ENCODE assay signal across 9 cellular contexts in genomic region chr17:48001657-48002056, GRCh38. TPM values are rescaled to one million over a fixed set of nuclear protein-coding genes. Genes with fewer than 3 reads are reported as not detected.
DNase-seq lines count a peak whose midpoint lies in the region; ATAC-seq and TF ChIP-seq lines count a peak whose summit lies in the region.
"Not testable (repeated sequence)": the region's sequence is repeated elsewhere in the genome, so short reads cannot be mapped to it uniquely, and the experiment has no call there.
"Had no signal": no experiment of that assay in that cellular context is flagged by ENCODE, and none has a peak within 500 bp of the region (broad histone marks: within the 10 kb centered on the region; RNA-seq: fewer than 3 reads in every experiment).

No MANE protein-coding gene starts in this region.

- H3K4me3 ChIP-seq in CD8-positive, alpha-beta memory T cell (ENCODE audit: low read length); PC-3 (ENCODE audit: low read length); left ventricle myocardium inferior; smooth muscle cell: not testable (repeated sequence)

- peaks cover 7 to 19% of the 10 kb centered on the region in 2 donors for H3K27me3 Mint-ChIP-seq in CD8-positive, alpha-beta memory T cell
- not testable (repeated sequence) for H3K27me3 Mint-ChIP-seq in mesothelial cell of epicardium (ENCODE audit: low read depth)

- not testable (repeated sequence) for ATAC-seq in PC-3, SK-N-SH treated with all-trans-retinoic acid at 6 μM for 48 hours

- H3K4me2 ChIP-seq in PC-3 (ENCODE audit: low read length), result not testable (repeated sequence)
- peak overlapping the region; percentile 81 for H3K4me2 ChIP-seq in smooth muscle cell

- H3K36me3 Mint-ChIP-seq in CD8-positive, alpha-beta memory T cell; mesothelial cell of epicardium: not testable (repeated sequence)

- not testable (repeated sequence) for H3K4me1 ChIP-seq in CD8-positive, alpha-beta memory T cell (ENCODE audit: insufficient read depth, low read length)
- H3K4me1 ChIP-seq in PC-3 (ENCODE audit: insufficient read depth, low read length), result peaks cover 54% of the 10 kb centered on the region
- peaks cover 13% of the 10 kb centered on the region for H3K4me1 ChIP-seq in left ventricle myocardium inferior
- H3K4me1 ChIP-seq in smooth muscle cell (ENCODE audit: low read depth), result peaks cover 62% of the 10 kb centered on the region

- H3K9ac ChIP-seq in PC-3 (ENCODE audit: low read length), result peak overlapping the region; percentile 82
- not testable (repeated sequence) for H3K9ac ChIP-seq in smooth muscle cell (ENCODE audit: low read depth)

- DNase-seq in CD8-positive, alpha-beta memory T cell; PC-3; caudate nucleus (lab: John Stamatoyannopoulos, UW); left ventricle myocardium inferior; mesothelial cell of epicardium (ENCODE audit: low spot score in 2 of 2, unreplicated experiment in 2 of 2); smooth muscle cell (lab: John Stamatoyannopoulos, UW; ENCODE audit: unreplicated experiment): not testable (repeated sequence)

- H3F3A ChIP-seq in PC-3 (ENCODE audit: low read length, unreplicated experiment), result not testable (repeated sequence)
- peaks cover 49% of the 10 kb centered on the region for H3F3A ChIP-seq in smooth muscle cell (ENCODE audit: low read depth)

- H3K9me3 Mint-ChIP-seq in CD8-positive, alpha-beta memory T cell; mesothelial cell of epicardium: not testable (repeated sequence)

- H3K36me3 ChIP-seq in CD8-positive, alpha-beta memory T cell (ENCODE audit: insufficient read depth, low read length); PC-3 (ENCODE audit: low read depth, low read length); left ventricle myocardium inferior; smooth muscle cell (ENCODE audit: low read depth): not testable (repeated sequence)

- TF ChIP-seq CTCF in PC-3 (conservative IDR thresholded peaks at IDR 0.05; ENCODE audit: low read depth, low read length); left ventricle myocardium inferior (IDR thresholded peaks at IDR 0.05; ENCODE audit: borderline replicate concordance); mesothelial cell of epicardium (IDR thresholded peaks at IDR 0.05; ENCODE audit: unreplicated experiment); smooth muscle cell (IDR thresholded peaks at IDR 0.05; ENCODE audit: borderline replicate concordance, insufficient read depth, poor library complexity, severe bottlenecking): not testable (repeated sequence)

- not testable (repeated sequence) for H2AFZ ChIP-seq in PC-3 (ENCODE audit: low read length); smooth muscle cell (ENCODE audit: low read depth)

- CTCF ChIA-PET in CD8-positive, alpha-beta memory T cell (lab: Charles Lee); PC-3 (lab: Charles Lee): not testable (repeated sequence)

- H3K79me2 ChIP-seq in PC-3 (ENCODE audit: low read length); smooth muscle cell (ENCODE audit: low read depth): not testable (repeated sequence)

- not testable (repeated sequence) for H3K27me3 ChIP-seq in CD8-positive, alpha-beta memory T cell (ENCODE audit: insufficient read depth, low read length, poor library complexity, severe bottlenecking); PC-3 (ENCODE audit: low read length); left ventricle myocardium inferior (ENCODE audit: low read depth); smooth muscle cell (ENCODE audit: low read depth)

- not testable (repeated sequence) for H3K9me2 ChIP-seq in PC-3 (replicated peaks; ENCODE audit: low read length)

- not testable (repeated sequence) for BruUV-seq in PC-3 (replicated peaks; lab: Mats Ljungman, UMichigan)

- not testable (repeated sequence) for H3K9me3 ChIP-seq in CD8-positive, alpha-beta memory T cell (ENCODE audit: low read length); PC-3 (ENCODE audit: low read length); left ventricle myocardium inferior (replicated peaks); smooth muscle cell (replicated peaks; ENCODE audit: low read depth)

- not testable (repeated sequence) for H3K4me1 Mint-ChIP-seq in CD8-positive, alpha-beta memory T cell
- H3K4me1 Mint-ChIP-seq in mesothelial cell of epicardium, result peaks cover 34% of the 10 kb centered on the region

- 87% methylated on average over 5 of the region's 5 CpGs for WGBS in smooth muscle cell (ENCODE audit: low lambda C conversion rate)

- H3K4me3 Mint-ChIP-seq in CD8-positive, alpha-beta memory T cell; mesothelial cell of epicardium: not testable (repeated sequence)

- POLR2A ChIA-PET in CD8-positive, alpha-beta memory T cell (lab: Charles Lee); PC-3 (lab: Charles Lee; ENCODE audit: unreplicated experiment): not testable (repeated sequence)

- peak overlapping the region; percentile 69 for H3K27ac ChIP-seq in CD8-positive, alpha-beta memory T cell (ENCODE audit: low read depth, low read length)
- H3K27ac ChIP-seq in PC-3 (ENCODE audit: low read length), result peak overlapping the region; percentile 97
- H3K27ac ChIP-seq in caudate nucleus (ENCODE audit: low read depth, low read length), result peak overlapping the region; percentile 90
- peak overlapping the region; percentile 61 for H3K27ac ChIP-seq in left ventricle myocardium inferior (replicated peaks)
- peak overlapping the region; percentile 98 for H3K27ac ChIP-seq in smooth muscle cell (ENCODE audit: low read depth)

- H4K20me1 ChIP-seq in PC-3 (ENCODE audit: low read length); smooth muscle cell (ENCODE audit: low read depth): not testable (repeated sequence)

- intact Hi-C loops in PC-3 (cut with micrococcal nuclease), result loop anchor here (2.0 kb wide), 1 partner anchor 31 kb away; the partner anchor contains the start of gene CDK5RAP3
- intact Hi-C loops in left ventricle myocardium inferior (cut with micrococcal nuclease), result not testable (repeated sequence)

- H3K27ac Mint-ChIP-seq in CD8-positive, alpha-beta memory T cell, result not testable (repeated sequence)
- H3K27ac Mint-ChIP-seq in mesothelial cell of epicardium, result peak overlapping the region; percentile 66

TF ChIP-seq in SK-N-SH treated with all-trans-retinoic acid at 6 μM for 48 hours, 23 proteins besides CTCF, POLR2A, EP300 and RAD21:
- TF ChIP-seq ISL1 (CRISPR knock-in tag; IDR thresholded peaks at IDR 0.05), result 0 out of 2 replicates have a peak, but pooled peaks have one; percentile 2

RNA-seq across cellular contexts. Expression of gene CDK5RAP3, which starts 30.7 kb away (rescaled TPM):
- total RNA-seq in CD8-positive, alpha-beta memory T cell, result 100 to 1,000 TPM; 178 to 184 TPM
- 81.3 TPM for polyA plus RNA-seq in CD8-positive, alpha-beta memory T cell
- total RNA-seq in PC-3 (2014; rRNA removed), result 193 and 209 TPM in 2 replicates
- total RNA-seq in left ventricle myocardium inferior, result 50.1 TPM
- 231 to 251 TPM (median 236 TPM) in 3 replicates for total RNA-seq in mesothelial cell of epicardium
- total RNA-seq in smooth muscle cell, result 79.6 and 85.6 TPM in 2 replicates
- 119 and 121 TPM in 2 replicates for polyA plus RNA-seq in smooth muscle cell

RNA-seq across cellular contexts. Expression of gene COPZ2, which starts 35.9 kb away (rescaled TPM):
- 1 to 10 TPM; 7.6 to 8.3 TPM for total RNA-seq in CD8-positive, alpha-beta memory T cell
- 3.3 TPM for polyA plus RNA-seq in CD8-positive, alpha-beta memory T cell
- 0.63 and 1.3 TPM in 2 replicates for total RNA-seq in PC-3 (2014; rRNA removed)
- 50.6 TPM for total RNA-seq in left ventricle myocardium inferior
- total RNA-seq in mesothelial cell of epicardium, result 28.2 to 31.8 TPM (median 30.7 TPM) in 3 replicates
- 70.6 and 91.8 TPM in 2 replicates for total RNA-seq in smooth muscle cell
- 193 and 257 TPM in 2 replicates for polyA plus RNA-seq in smooth muscle cell

RNA-seq across cellular contexts. Expression of gene PRR15L, which starts 44.0 kb away (rescaled TPM):
- total RNA-seq in CD8-positive, alpha-beta memory T cell, result not detected
- polyA plus RNA-seq in CD8-positive, alpha-beta memory T cell, result not detected
- total RNA-seq in PC-3 (2014; rRNA removed), result 3.8 and 6.0 TPM in 2 replicates
- total RNA-seq in left ventricle myocardium inferior, result 0.14 TPM
- 3.4 to 3.6 TPM (median 3.4 TPM) in 3 replicates for total RNA-seq in mesothelial cell of epicardium
- not detected in 2 replicates for total RNA-seq in smooth muscle cell
- polyA plus RNA-seq in smooth muscle cell, result 0.15 TPM in 1 of 2 replicates, not detected in the other
- total RNA-seq: CD4-positive, alpha-beta T cell; Right ventricle myocardium inferior had no signal

RNA-seq across cellular contexts. Expression of gene NFE2L1, which starts 46.5 kb away (rescaled TPM):
- 10 to 100 TPM; 94.5 to 98.4 TPM for total RNA-seq in CD8-positive, alpha-beta memory T cell
- polyA plus RNA-seq in CD8-positive, alpha-beta memory T cell, result 13.1 TPM
- total RNA-seq in PC-3 (2014; rRNA removed), result 45.1 and 72.6 TPM in 2 replicates
- 895 TPM for total RNA-seq in left ventricle myocardium inferior
- 134 to 137 TPM (median 136 TPM) in 3 replicates for total RNA-seq in mesothelial cell of epicardium
- 101 and 103 TPM in 2 replicates for total RNA-seq in smooth muscle cell
- 61.0 and 67.6 TPM in 2 replicates for polyA plus RNA-seq in smooth muscle cell
